Comparison of ENCODE assay signal across 35 cellular contexts in genomic region chr1:119290297-119290696, GRCh38.
"Had no signal": no experiment of that assay in that cellular context is flagged by ENCODE, and none has a peak within 500 bp of the region (broad histone marks: within the 10 kb centered on the region; RNA-seq: fewer than 3 reads in every experiment).

No MANE protein-coding gene starts in this region.

- H3K9me3 ChIP-seq: adrenal gland, body of pancreas, esophagus muscularis mucosa had no signal

- ATAC-seq: activated CD4-positive, CD25-positive, alpha-beta regulatory T cell treated with anti-CD3 and anti-CD28 coated beads, Interleukin-2, amount 50 U/mL, for 24 hours; activated CD8-positive, alpha-beta memory T cell treated with anti-CD3 and anti-CD28 coated beads, Interleukin-2, amount 10 ng/mL, durations not matched to agents 7 days and 5 days; activated CD8-positive, alpha-beta T cell treated with anti-CD3 and anti-CD28 coated beads, Interleukin-2, amount 10 ng/mL, durations not matched to agents 7 days and 5 days; activated naive CD8-positive, alpha-beta T cell treated with anti-CD3 and anti-CD28 coated beads, Interleukin-2, amount 50 U/mL, for 24 hours; body of pancreas; effector memory CD8-positive, alpha-beta T cell had no signal

- H3K4me1 Mint-ChIP-seq: activated B cell treated with CpG ODN at 0.5 μM for 24 hours; activated CD8-positive, alpha-beta memory T cell treated with anti-CD3 and anti-CD28 coated beads, Interleukin-2, amount 10 ng/mL, durations not matched to agents 7 days and 5 days; central memory CD8-positive, alpha-beta T cell had no signal

- H3K9me3 Mint-ChIP-seq: activated B cell treated with CpG ODN at 0.5 μM for 24 hours; activated naive CD4-positive, alpha-beta T cell treated with anti-CD3 and anti-CD28 coated beads for 36 hours; activated naive CD4-positive, alpha-beta T cell treated with anti-CD3 and anti-CD28 coated beads, Interleukin-2, amount 50 U/mL, for 24 hours; activated naive CD8-positive, alpha-beta T cell treated with anti-CD3 and anti-CD28 coated beads for 36 hours; activated naive CD8-positive, alpha-beta T cell treated with anti-CD3 and anti-CD28 coated beads, Interleukin-2, amount 50 U/mL, for 24 hours; activated T-helper 1 cell treated with anti-CD3 and anti-CD28 coated beads, Interleukin-12 subunit alpha, Interleukin-12 subunit beta, Interleukin-2, Interleukin-4 antibody, amounts not matched to agents 30 ng/mL and 10 ng/mL and 1 ng/mL, durations not matched to agents 14 hours and 24 hours and 36 hours; activated T-helper 2 cell treated with anti-CD3 and anti-CD28 coated beads, Interferon-gamma antibody, Interleukin-2, Interleukin-4, amounts not matched to agents 10 μg/mL and 5 μg/mL and 100 μg/mL, durations not matched to agents 14 hours and 24 hours and 36 hours; central memory CD8-positive, alpha-beta T cell; effector memory CD8-positive, alpha-beta T cell had no signal

- H3K36me3 Mint-ChIP-seq: activated CD8-positive, alpha-beta memory T cell treated with anti-CD3 and anti-CD28 coated beads, Interleukin-2, amount 10 ng/mL, durations not matched to agents 7 days and 5 days; activated naive CD4-positive, alpha-beta T cell treated with anti-CD3 and anti-CD28 coated beads, Interleukin-2, amount 50 U/mL, for 24 hours; activated naive CD8-positive, alpha-beta T cell treated with anti-CD3 and anti-CD28 coated beads for 36 hours had no signal

- H3K4me3 Mint-ChIP-seq: activated B cell treated with CpG ODN at 0.5 μM for 24 hours; activated CD8-positive, alpha-beta memory T cell treated with anti-CD3 and anti-CD28 coated beads, Interleukin-2, amount 10 ng/mL, durations not matched to agents 7 days and 5 days; activated CD8-positive, alpha-beta T cell treated with anti-CD3 and anti-CD28 coated beads, Interleukin-2, amount 10 ng/mL, durations not matched to agents 7 days and 5 days; activated naive CD4-positive, alpha-beta T cell treated with anti-CD3 and anti-CD28 coated beads for 36 hours; activated naive CD4-positive, alpha-beta T cell treated with anti-CD3 and anti-CD28 coated beads, Interleukin-2, amount 50 U/mL, for 24 hours; activated naive CD8-positive, alpha-beta T cell treated with anti-CD3 and anti-CD28 coated beads for 36 hours; activated naive CD8-positive, alpha-beta T cell treated with anti-CD3 and anti-CD28 coated beads, Interleukin-2, amount 50 U/mL, for 24 hours; activated T-helper 1 cell treated with anti-CD3 and anti-CD28 coated beads, Interleukin-12 subunit alpha, Interleukin-12 subunit beta, Interleukin-2, Interleukin-4 antibody, amounts not matched to agents 30 ng/mL and 10 ng/mL and 1 ng/mL, durations not matched to agents 14 hours and 24 hours and 36 hours; central memory CD8-positive, alpha-beta T cell; effector memory CD8-positive, alpha-beta T cell had no signal

- H3K27ac ChIP-seq: adrenal gland, body of pancreas, epithelial cell of prostate, esophagus muscularis mucosa, WERI-Rb-1 had no signal

- H3K27me3 ChIP-seq: adrenal gland, body of pancreas, esophagus muscularis mucosa had no signal

- H3K36me3 ChIP-seq: adrenal gland, esophagus muscularis mucosa, WERI-Rb-1 had no signal

- DNase-seq: activated B cell treated with CpG ODN at 0.5 μM for 24 hours; activated CD4-positive, alpha-beta T cell treated with anti-CD3 and anti-CD28 coated beads for 48 hours; activated CD4-positive, alpha-beta T cell treated with anti-CD3 and anti-CD28 coated beads, Interleukin-2, amount 50 U/mL, for 1 hour; activated CD4-positive, alpha-beta T cell treated with anti-CD3 and anti-CD28 coated beads, Interleukin-2, amount 50 U/mL, for 48 hours; activated CD8-positive, alpha-beta memory T cell treated with anti-CD3 and anti-CD28 coated beads, Interleukin-2, amount 10 ng/mL, durations not matched to agents 7 days and 5 days; activated CD8-positive, alpha-beta memory T cell treated with anti-CD3 and anti-CD28 coated beads, Interleukin-2, amount 50 U/mL, for 4 hours; activated CD8-positive, alpha-beta T cell treated with anti-CD3 and anti-CD28 coated beads, Interleukin-2, amount 10 ng/mL, durations not matched to agents 7 days and 5 days; activated effector memory CD4-positive, alpha-beta T cell treated with anti-CD3 and anti-CD28 coated beads, Interleukin-2, amount 50 U/mL, for 16 hours; activated naive CD4-positive, alpha-beta T cell treated with anti-CD3 and anti-CD28 coated beads for 36 hours; activated naive CD8-positive, alpha-beta T cell treated with anti-CD3 and anti-CD28 coated beads for 36 hours; activated naive CD8-positive, alpha-beta T cell treated with anti-CD3 and anti-CD28 coated beads, Interleukin-2, amount 50 U/mL, for 24 hours; activated T-cell treated with anti-CD3 and anti-CD28 coated beads, Interleukin-2, amount 50 U/mL, for 1 hour; activated T-cell treated with anti-CD3 and anti-CD28 coated beads, Interleukin-2, amount 50 U/mL, for 48 hours; amygdala; aorta; body of pancreas; cortex of kidney; dermis blood vessel endothelial cell; effector CD4-positive, alpha-beta T cell; effector memory CD8-positive, alpha-beta T cell; foreskin melanocyte; head of caudate nucleus; hippocampal formation; T-helper 2 cell; WERI-Rb-1 had no signal

- H3K27ac Mint-ChIP-seq: activated B cell treated with CpG ODN at 0.5 μM for 24 hours; activated CD8-positive, alpha-beta memory T cell treated with anti-CD3 and anti-CD28 coated beads, Interleukin-2, amount 10 ng/mL, durations not matched to agents 7 days and 5 days; activated CD8-positive, alpha-beta T cell treated with anti-CD3 and anti-CD28 coated beads, Interleukin-2, amount 10 ng/mL, durations not matched to agents 7 days and 5 days; activated naive CD4-positive, alpha-beta T cell treated with anti-CD3 and anti-CD28 coated beads for 36 hours; activated naive CD4-positive, alpha-beta T cell treated with anti-CD3 and anti-CD28 coated beads, Interleukin-2, amount 50 U/mL, for 24 hours; activated naive CD8-positive, alpha-beta T cell treated with anti-CD3 and anti-CD28 coated beads for 36 hours; activated naive CD8-positive, alpha-beta T cell treated with anti-CD3 and anti-CD28 coated beads, Interleukin-2, amount 50 U/mL, for 24 hours; activated T-helper 1 cell treated with anti-CD3 and anti-CD28 coated beads, Interleukin-12 subunit alpha, Interleukin-12 subunit beta, Interleukin-2, Interleukin-4 antibody, amounts not matched to agents 30 ng/mL and 10 ng/mL and 1 ng/mL, durations not matched to agents 14 hours and 24 hours and 36 hours; activated T-helper 2 cell treated with anti-CD3 and anti-CD28 coated beads, Interferon-gamma antibody, Interleukin-2, Interleukin-4, amounts not matched to agents 10 μg/mL and 5 μg/mL and 100 μg/mL, durations not matched to agents 14 hours and 24 hours and 36 hours; effector memory CD8-positive, alpha-beta T cell had no signal

- H3K4me1 ChIP-seq: body of pancreas, esophagus muscularis mucosa had no signal

- FAIRE-seq: colon, TTC549 had no signal

- H3K4me3 ChIP-seq: adrenal gland, body of pancreas, esophagus muscularis mucosa had no signal
